In the genomic region with DNA sequence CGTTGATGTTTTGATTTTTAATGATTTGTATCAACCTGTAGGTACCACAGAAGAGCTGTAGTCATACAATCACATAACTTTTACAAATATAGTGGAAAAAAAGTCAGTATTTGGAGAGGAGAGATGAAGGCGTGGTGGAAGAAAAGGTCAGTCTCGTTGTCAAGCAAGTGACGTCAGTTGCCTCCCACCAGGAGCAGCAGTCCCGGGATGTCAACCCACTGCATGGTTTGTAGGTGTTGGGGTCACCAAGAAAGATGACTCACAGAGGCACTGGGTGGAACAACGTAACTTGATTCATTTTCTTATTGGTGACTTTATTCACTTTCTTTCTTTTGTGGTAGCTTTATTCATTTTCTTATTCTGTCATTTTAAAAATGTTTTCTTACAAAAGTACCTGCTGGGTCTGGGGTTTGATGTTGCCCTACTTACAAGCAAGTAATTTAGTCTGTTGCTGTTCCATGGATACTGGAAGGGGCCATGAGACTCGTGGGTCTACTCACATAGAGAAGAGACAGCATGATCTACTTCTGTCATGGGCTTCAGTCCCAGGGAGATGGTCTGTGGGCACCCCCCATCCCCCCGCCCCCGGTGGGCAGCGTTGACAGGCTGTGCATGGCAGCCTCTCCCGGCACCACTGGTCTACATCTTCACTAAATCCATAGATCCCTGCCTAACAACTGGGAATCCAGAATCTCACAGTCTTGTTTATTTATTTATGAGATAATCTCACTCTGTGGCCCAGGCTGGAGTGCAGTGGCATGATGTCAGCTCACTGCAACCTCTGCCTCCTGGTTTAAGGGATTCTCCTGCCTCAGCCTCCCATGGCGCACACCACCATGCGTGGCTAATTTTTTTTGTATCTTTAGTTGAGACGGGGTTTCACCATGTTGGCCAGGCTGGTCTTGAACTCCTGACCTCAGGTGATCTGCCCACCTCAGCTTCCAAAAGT, we compare ENCODE assay signal across 16 cellular contexts. TPM values are rescaled to one million over a fixed set of nuclear protein-coding genes. Genes with fewer than 3 reads are reported as not detected.
DNase-seq lines count a peak whose midpoint lies in the region; ATAC-seq, FAIRE-seq and TF ChIP-seq lines count a peak whose summit lies in the region.
"Had no signal": no experiment of that assay in that cellular context is flagged by ENCODE, and none has a peak within 500 bp of the region (broad histone marks: within the 10 kb centered on the region; RNA-seq: fewer than 3 reads in every experiment).

No MANE protein-coding gene starts in this region.

- H3K27me3 ChIP-seq in gastroesophageal sphincter = no peaks in the 10 kb centered on the region
- H3K27me3 ChIP-seq: pancreas had no signal

- H3K4me1 ChIP-seq in gastroesophageal sphincter = no peaks in the 10 kb centered on the region

- TF ChIP-seq EP300 in gastroesophageal sphincter (IDR thresholded peaks at IDR 0.05) = no peak

- intact Hi-C loops in activated CD4-positive, alpha-beta T cell treated with anti-CD3 and anti-CD28 coated beads for 36 hours (cut with DNase I, micrococcal nuclease) = loop anchor here in 1 of 2 experiments (5.0 kb wide), 1 partner anchor 183 kb away; no protein-coding TSS in a partner anchor

- H3K36me3 Mint-ChIP-seq in activated CD4-positive, alpha-beta T cell treated with anti-CD3 and anti-CD28 coated beads for 36 hours (ENCODE audit: low read depth) = peaks cover 63% of the 10 kb centered on the region
- H3K36me3 Mint-ChIP-seq in activated T-cell treated with anti-CD3 and anti-CD28 coated beads, Interleukin-2, amount 50 U/mL, for 72 hours (ENCODE audit: insufficient read depth in 2 of 2) = peaks cover 19 to 64% of the 10 kb centered on the region in 2 donors

- H3K4me3 Mint-ChIP-seq in activated CD4-positive, alpha-beta T cell treated with anti-CD3 and anti-CD28 coated beads for 36 hours = peak overlapping the region; percentile 13
- peak overlapping the region; percentile 9 to 68 for H3K4me3 Mint-ChIP-seq in activated T-cell treated with anti-CD3 and anti-CD28 coated beads, Interleukin-2, amount 50 U/mL, for 72 hours
- H3K4me3 Mint-ChIP-seq: activated naive CD8-positive, alpha-beta T cell treated with anti-CD3 and anti-CD28 coated beads, Interleukin-2, amount 10 ng/mL, durations not matched to agents 7 days and 5 days had no signal

- H3K27ac Mint-ChIP-seq in activated CD4-positive, alpha-beta T cell treated with anti-CD3 and anti-CD28 coated beads for 36 hours = peak overlapping the region; percentile 72
- peak overlapping the region; percentile 83 for H3K27ac Mint-ChIP-seq in activated T-cell treated with anti-CD3 and anti-CD28 coated beads, Interleukin-2, amount 50 U/mL, for 72 hours

- H3K27ac ChIP-seq in gastroesophageal sphincter = no peak overlapping the region
- H3K27ac ChIP-seq: pancreas had no signal

- peak; percentile 58 for ATAC-seq in activated CD4-positive, alpha-beta T cell treated with anti-CD3 and anti-CD28 coated beads for 36 hours
- peak; percentile 45 to 60 for ATAC-seq in activated T-cell treated with anti-CD3 and anti-CD28 coated beads, Interleukin-2, amount 50 U/mL, for 72 hours (replicated peaks in 1 of 2)
- ATAC-seq in gastroesophageal sphincter = peak; percentile 30
- no peak for ATAC-seq in GM21423 (IDR thresholded peaks at IDR 0.05; ENCODE audit: unreplicated experiment)
- ATAC-seq: pancreas had no signal

- peak; percentile 70 for DNase-seq in activated CD4-positive, alpha-beta T cell treated with anti-CD3 and anti-CD28 coated beads for 36 hours
- no peak for DNase-seq in activated CD4-positive, alpha-beta T cell treated with anti-CD3 and anti-CD28 coated beads, Interleukin-2, amount 50 U/mL, for 1 hour
- peak; percentile 54 to 58 for DNase-seq in activated T-cell treated with anti-CD3 and anti-CD28 coated beads, Interleukin-2, amount 50 U/mL, for 72 hours
- DNase-seq in stimulated activated CD8-positive, alpha-beta memory T cell treated with anti-CD3 and anti-CD28 coated beads, Interleukin-4, amount 100 ng/mL, for 24 hours (ENCODE audit: low read depth) = peak; percentile 28
- no peak for DNase-seq in RCC 7860 (ENCODE audit: low spot score)
- DNase-seq in COLO668 (lab: John Stamatoyannopoulos, UW; ENCODE audit: unreplicated experiment) = no peak
- DNase-seq: activated naive CD8-positive, alpha-beta T cell treated with anti-CD3 and anti-CD28 coated beads, Interleukin-2, amount 10 ng/mL, durations not matched to agents 7 days and 5 days; Caco-2; mesendoderm; NCI-H2029 treated with DMSO at 0.1 percent for 48 hours; NCI-H82; pancreas; trophoblast cell had no signal

- CTCF ChIA-PET in activated CD4-positive, alpha-beta T cell treated with anti-CD3 and anti-CD28 coated beads for 36 hours (lab: Charles Lee) = interaction anchor here (0.6 to 4.1 kb wide), 4 partner anchors 16 to 320 kb away, joined by 3 to 14 read pairs (median 5); partner anchors contain the start of gene SYNJ2

- no peak overlapping the region for H3K4me3 ChIP-seq in gastroesophageal sphincter
- H3K4me3 ChIP-seq: pancreas had no signal

- peaks cover 37% of the 10 kb centered on the region for H3K4me1 Mint-ChIP-seq in activated CD4-positive, alpha-beta T cell treated with anti-CD3 and anti-CD28 coated beads for 36 hours
- H3K4me1 Mint-ChIP-seq in activated T-cell treated with anti-CD3 and anti-CD28 coated beads, Interleukin-2, amount 50 U/mL, for 72 hours (ENCODE audit: low read depth) = peaks cover 51% of the 10 kb centered on the region

- peaks cover under 1% of the 10 kb centered on the region for H3K27me3 Mint-ChIP-seq in activated CD4-positive, alpha-beta T cell treated with anti-CD3 and anti-CD28 coated beads for 36 hours
- H3K27me3 Mint-ChIP-seq in activated T-cell treated with anti-CD3 and anti-CD28 coated beads, Interleukin-2, amount 50 U/mL, for 72 hours (ENCODE audit: low read depth) = peaks cover 7% of the 10 kb centered on the region

- no peak for FAIRE-seq in RCC 7860 (lab: Jason Lieb, UNC)
- FAIRE-seq: A204.1, pancreas had no signal

- whole genome bisulfite sequencing in gastroesophageal sphincter (ENCODE audit: low coverage in 1 of 2), 2 donors = 80 to 90% methylated on average over 6 to 13 of the region's 14 CpGs

- TF ChIP-seq CTCF in gastroesophageal sphincter (IDR thresholded peaks at IDR 0.05) = no peak

- H3K9me3 ChIP-seq in gastroesophageal sphincter = peaks cover 0 to 11% (median 0%) of the 10 kb centered on the region in 3 donors
- H3K9me3 ChIP-seq: Caco-2, pancreas had no signal

- H3K36me3 ChIP-seq in gastroesophageal sphincter = peaks cover 0 to 65% of the 10 kb centered on the region in 2 donors

- peaks cover 13% of the 10 kb centered on the region for H3K9me3 Mint-ChIP-seq in activated CD4-positive, alpha-beta T cell treated with anti-CD3 and anti-CD28 coated beads for 36 hours (ENCODE audit: low read depth)
- H3K9me3 Mint-ChIP-seq in activated T-cell treated with anti-CD3 and anti-CD28 coated beads, Interleukin-2, amount 50 U/mL, for 72 hours = peaks cover 7% of the 10 kb centered on the region in 2 donors

- TF ChIP-seq POLR2A in gastroesophageal sphincter (IDR thresholded peaks at IDR 0.05) = no peak

- POLR2A ChIA-PET in activated CD4-positive, alpha-beta T cell treated with anti-CD3 and anti-CD28 coated beads for 36 hours (lab: Charles Lee) = no interaction called here

RNA-seq across cellular contexts. Expression of gene SYNJ2, which starts 36.4 kb away (rescaled TPM):
- 10 to 100 TPM; 28.6 to 30.1 TPM for total RNA-seq in activated CD4-positive, alpha-beta T cell treated with anti-CD3 and anti-CD28 coated beads for 36 hours
- 10 to 100 TPM; 22.6 to 29.8 TPM for total RNA-seq in activated T-cell treated with anti-CD3 and anti-CD28 coated beads, Interleukin-2, amount 50 U/mL, for 72 hours
- total RNA-seq in gastroesophageal sphincter = 10 to 100 TPM; 19.9 to 27.9 (median 21.6) TPM

Comparison
In these comparisons a context has a peak if more than half of its experiments do, and no peak if none do; other contexts are left out.
1. DNase-seq: peak in activated CD4-positive, alpha-beta T cell treated with anti-CD3 and anti-CD28 coated beads for 36 hours (single experiment), activated T-cell treated with anti-CD3 and anti-CD28 coated beads, Interleukin-2, amount 50 U/mL, for 72 hours (2 of 2) and stimulated activated CD8-positive, alpha-beta memory T cell treated with anti-CD3 and anti-CD28 coated beads, Interleukin-4, amount 100 ng/mL, for 24 hours (single experiment); none in activated CD4-positive, alpha-beta T cell treated with anti-CD3 and anti-CD28 coated beads, Interleukin-2, amount 50 U/mL, for 1 hour (single experiment), RCC 7860 (single experiment) and COLO668 (single experiment).